ENCODE assay signal across 8 cellular contexts in the genomic region with DNA sequence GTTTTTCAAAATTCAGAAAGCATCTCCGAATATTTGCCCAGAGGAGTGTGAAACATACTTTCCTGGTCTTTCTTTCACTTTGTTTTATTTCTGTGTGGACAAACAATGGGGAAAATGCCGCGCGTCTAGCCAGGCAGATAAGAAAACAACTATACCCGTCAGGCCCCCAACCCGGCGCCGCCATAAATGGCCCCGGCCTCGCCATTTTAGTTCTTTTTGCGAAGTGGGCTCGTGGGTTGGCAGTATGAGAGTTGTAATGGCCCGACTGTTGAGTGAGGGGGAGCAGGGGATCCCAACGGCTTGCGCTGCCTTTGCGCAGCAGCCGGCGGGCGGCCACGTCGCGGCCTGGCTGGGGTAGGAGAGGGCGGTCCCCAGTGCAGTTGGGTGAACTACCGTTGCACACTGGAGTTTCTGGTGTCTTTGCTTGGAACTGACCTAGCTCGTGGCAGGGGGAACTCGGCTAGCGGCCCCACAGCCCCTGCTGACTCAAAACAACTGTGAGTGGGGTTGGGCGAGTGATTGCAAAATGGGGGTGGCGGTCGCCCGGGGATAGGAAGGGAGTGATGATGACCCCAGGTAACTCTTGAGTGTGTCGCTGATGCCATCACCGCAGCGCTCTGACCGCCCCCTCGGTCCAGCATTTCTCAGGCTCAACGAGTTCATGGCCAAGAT. TPM values are rescaled to one million over a fixed set of nuclear protein-coding genes. Genes with fewer than 3 reads are reported as not detected.
DNase-seq lines count a peak whose midpoint lies in the region; ATAC-seq and TF ChIP-seq lines count a peak whose summit lies in the region.

No MANE protein-coding gene starts in this region.

- H3K14ac ChIP-seq in H9 (ENCODE audit: insufficient read depth, low read length) = peak overlapping the region; percentile 81

- DNase-seq in COLO668 (lab: John Stamatoyannopoulos, UW; ENCODE audit: unreplicated experiment) = peak; percentile 77
- DNase-seq in H9 = no peak
- peak; percentile 76 for DNase-seq in NCI-H2196 treated with DMSO at 0.1 percent for 48 hours (lab: John Stamatoyannopoulos, UW; ENCODE audit: unreplicated experiment)
- DNase-seq in activated CD4-positive, alpha-beta T cell treated with anti-CD3 and anti-CD28 coated beads for 36 hours = peak; percentile 85
- peak; percentile 91 for DNase-seq in left kidney (ENCODE audit: low read depth, low spot score)
- DNase-seq in stimulated activated CD4-positive, alpha-beta T cell treated with anti-CD3 and anti-CD28 coated beads, Interleukin-1b, Interleukin-23, amount 100 ng/mL, for 4 hours (ENCODE audit: low read depth in 2 of 2) = peak; percentile 72 to 80
- DNase-seq in GM19240 (ENCODE audit: insufficient read length, low spot score) = no peak

- TF ChIP-seq CTCF in H9 (conservative IDR thresholded peaks at IDR 0.05) = no peak

- H3K23ac ChIP-seq in H9 (ENCODE audit: insufficient read length, low read depth, low read length) = no peak overlapping the region

- peaks cover 25% of the 10 kb centered on the region; the same call in 1 of the 2 replicates for H3K79me2 ChIP-seq in H9 (ENCODE audit: insufficient read depth, low read length)

- peak overlapping the region; percentile 90 for H3K4me2 ChIP-seq in H9 (ENCODE audit: insufficient read depth, insufficient read length, low read length)

- peaks cover 0 to 6% of the 10 kb centered on the region in 2 experiments; a peak in 2 of 5 replicates for H3K9me3 Mint-ChIP-seq in H9
- no peaks in the 10 kb centered on the region for H3K9me3 Mint-ChIP-seq in activated CD4-positive, alpha-beta T cell treated with anti-CD3 and anti-CD28 coated beads for 36 hours (ENCODE audit: low read depth)

- H3K4me1 ChIP-seq in H9 (ENCODE audit: insufficient read depth, low read length) = no peaks in the 10 kb centered on the region

- peak overlapping the region; percentile 72 for H3K18ac ChIP-seq in H9 (ENCODE audit: insufficient read length, low read depth, low read length)

- peaks cover under 1% of the 10 kb centered on the region for H4K20me1 ChIP-seq in H9 (ENCODE audit: control insufficient read depth, insufficient read depth, insufficient read length)

- no peaks in the 10 kb centered on the region for H3K27me3 ChIP-seq in H9 (ENCODE audit: insufficient read depth, low read length)

- no peak overlapping the region for H2AFZ ChIP-seq in H9 (ENCODE audit: low read length)

- no peak overlapping the region for H2AK5ac ChIP-seq in H9 (ENCODE audit: insufficient read length, low read length)

- H3K23me2 ChIP-seq in H9 (ENCODE audit: insufficient read length, low read depth, low read length, poor library complexity, severe bottlenecking) = peaks cover 32% of the 10 kb centered on the region

- peaks cover 20 to 29% of the 10 kb centered on the region in 2 experiments for H3K4me1 Mint-ChIP-seq in H9
- H3K4me1 Mint-ChIP-seq in activated CD4-positive, alpha-beta T cell treated with anti-CD3 and anti-CD28 coated beads for 36 hours = peaks cover 39% of the 10 kb centered on the region

- peak overlapping the region; percentile 36 for H2BK5ac ChIP-seq in H9 (ENCODE audit: insufficient read length, low read length)

- no peak overlapping the region for H2BK15ac ChIP-seq in H9 (ENCODE audit: low read depth, low read length)

- intact Hi-C loops in activated CD4-positive, alpha-beta T cell treated with anti-CD3 and anti-CD28 coated beads for 36 hours (cut with DNase I, micrococcal nuclease) = loop anchor here (1.0 to 5.0 kb wide), 13 partner anchors 28 to 288 kb away; partner anchors contain the start of genes ATP6V1G2 (in 2 of the 2), EHMT2 (in 2 of the 2), NFKBIL1 (in 2 of the 2) and ABHD16A (in 1 of the 2)

- H3K27me3 Mint-ChIP-seq in H9 (ENCODE audit: low read depth) = no peaks in the 10 kb centered on the region
- H3K27me3 Mint-ChIP-seq in activated CD4-positive, alpha-beta T cell treated with anti-CD3 and anti-CD28 coated beads for 36 hours = no peaks in the 10 kb centered on the region

- no peak overlapping the region for H3K4ac ChIP-seq in H9 (ENCODE audit: low read depth, low read length)

- peaks cover 48 to 49% (median 49%) of the 10 kb centered on the region in 3 experiments for H3K36me3 Mint-ChIP-seq in H9 (ENCODE audit: insufficient read depth in 1 of 3, low read depth in 3 of 3)
- H3K36me3 Mint-ChIP-seq in activated CD4-positive, alpha-beta T cell treated with anti-CD3 and anti-CD28 coated beads for 36 hours (ENCODE audit: low read depth) = peaks cover 60% of the 10 kb centered on the region

- no peaks in the 10 kb centered on the region for H3K9me3 ChIP-seq in H9 (ENCODE audit: control insufficient read depth, low read depth, low read length)

- no peak overlapping the region for H4K8ac ChIP-seq in H9 (replicated peaks; ENCODE audit: insufficient read length, low read depth, low read length)

- H2BK20ac ChIP-seq in H9 (ENCODE audit: low read depth, low read length, poor library complexity, severe bottlenecking) = no peak overlapping the region

- no peak overlapping the region for H3T11ph ChIP-seq in H9 (ENCODE audit: low read length)

- H4K5ac ChIP-seq in H9 (ENCODE audit: insufficient read length, low read depth, low read length) = no peak overlapping the region

- H3K27ac Mint-ChIP-seq in H9 = peak overlapping the region; percentile 100
- peak overlapping the region; percentile 95 for H3K27ac Mint-ChIP-seq in activated CD4-positive, alpha-beta T cell treated with anti-CD3 and anti-CD28 coated beads for 36 hours

- no peak overlapping the region for H4K91ac ChIP-seq in H9 (ENCODE audit: insufficient read length, low read depth, low read length)

- no peak overlapping the region for H2BK120ac ChIP-seq in H9 (ENCODE audit: low read depth, low read length, poor library complexity, severe bottlenecking)

- ATAC-seq in activated CD4-positive, alpha-beta T cell treated with anti-CD3 and anti-CD28 coated beads for 36 hours = peak; percentile 60

- peak overlapping the region; percentile 98 to 100 for H3K4me3 Mint-ChIP-seq in H9
- H3K4me3 Mint-ChIP-seq in activated CD4-positive, alpha-beta T cell treated with anti-CD3 and anti-CD28 coated beads for 36 hours = peak overlapping the region; percentile 90

- WGBS in H9 (ENCODE audit: extremely low coverage, insufficient read length, low lambda C conversion rate) = no CpG with 5 or more reads among the region's 37 CpGs

- H3K27ac ChIP-seq in H9 (ENCODE audit: insufficient read length, low read depth, low read length) = peak overlapping the region; percentile 57
- H3K27ac ChIP-seq in cingulate gyrus (ENCODE audit: low read depth, low read length) = peak overlapping the region; percentile 95

- POLR2A ChIA-PET in activated CD4-positive, alpha-beta T cell treated with anti-CD3 and anti-CD28 coated beads for 36 hours (lab: Charles Lee) = interaction anchor here (0.6 to 1.7 kb wide), 5 partner anchors 28 to 293 kb away, joined by 3 to 8 read pairs (median 5); partner anchors contain the start of genes ATF6B, GPANK1, LSM2 and NEU1

- no peak overlapping the region for H3K56ac ChIP-seq in H9 (ENCODE audit: insufficient read length, low read depth, low read length)

- H2BK12ac ChIP-seq in H9 (ENCODE audit: insufficient read length, low read depth, low read length) = no peak overlapping the region

- H3K79me1 ChIP-seq in H9 (ENCODE audit: insufficient read depth, low read depth, low read length, poor library complexity, severe bottlenecking) = peaks cover 3% of the 10 kb centered on the region

- peak overlapping the region; percentile 93 for H3K9ac ChIP-seq in H9 (ENCODE audit: extremely low read depth, insufficient read length, low read length)

- CTCF ChIA-PET in activated CD4-positive, alpha-beta T cell treated with anti-CD3 and anti-CD28 coated beads for 36 hours (lab: Charles Lee) = interaction anchor here (0.6 to 1.2 kb wide), 5 partner anchors 28 to 145 kb away, joined by 3 to 7 read pairs (median 4); partner anchors contain the start of genes LSM2 and NEU1

RNA-seq across cellular contexts. Expression of gene HSPA1B, which starts 7.3 kb away (rescaled TPM):
- 85.1 and 90.5 TPM in 2 replicates for total RNA-seq in H9 (2021)
- total RNA-seq in activated CD4-positive, alpha-beta T cell treated with anti-CD3 and anti-CD28 coated beads for 36 hours = 10 to 100 TPM; 54.6 to 61.1 TPM

RNA-seq across cellular contexts. Expression of gene HSPA1A, which starts 19.5 kb away (rescaled TPM):
- 51.2 and 51.7 TPM in 2 replicates for total RNA-seq in H9 (2021)
- total RNA-seq in activated CD4-positive, alpha-beta T cell treated with anti-CD3 and anti-CD28 coated beads for 36 hours = 10 to 100 TPM; 56.1 to 64.7 TPM

RNA-seq across cellular contexts. Expression of gene HSPA1L, which starts 19.8 kb away (rescaled TPM):
- 1.6 and 2.5 TPM in 2 replicates for total RNA-seq in H9 (2021)
- total RNA-seq in activated CD4-positive, alpha-beta T cell treated with anti-CD3 and anti-CD28 coated beads for 36 hours = 1 to 10 TPM; 1.9 to 2.2 TPM

RNA-seq across cellular contexts. Expression of gene NEU1, which starts 27.8 kb away (rescaled TPM):
- 35.1 and 36.2 TPM in 2 replicates for total RNA-seq in H9 (2021)
- total RNA-seq in activated CD4-positive, alpha-beta T cell treated with anti-CD3 and anti-CD28 coated beads for 36 hours = 10 to 100 TPM; 11.6 to 11.8 TPM

RNA-seq across cellular contexts. Expression of gene LSM2, which starts 28.1 kb away (rescaled TPM):
- total RNA-seq in H9 (2021) = 114 and 123 TPM in 2 replicates
- 100 to 1,000 TPM; 112 to 124 TPM for total RNA-seq in activated CD4-positive, alpha-beta T cell treated with anti-CD3 and anti-CD28 coated beads for 36 hours

Comparison
In these comparisons a context has a peak if more than half of its experiments do, and no peak if none do; other contexts are left out.
1. DNase-seq: peak in COLO668 (single experiment), NCI-H2196 treated with DMSO at 0.1 percent for 48 hours (single experiment), activated CD4-positive, alpha-beta T cell treated with anti-CD3 and anti-CD28 coated beads for 36 hours (single experiment), left kidney (single experiment) and stimulated activated CD4-positive, alpha-beta T cell treated with anti-CD3 and anti-CD28 coated beads, Interleukin-1b, Interleukin-23, amount 100 ng/mL, for 4 hours (2 of 2); none in H9 (single experiment) and GM19240 (single experiment).